ENCODE assay signal across 9 cellular contexts in the genomic region with DNA sequence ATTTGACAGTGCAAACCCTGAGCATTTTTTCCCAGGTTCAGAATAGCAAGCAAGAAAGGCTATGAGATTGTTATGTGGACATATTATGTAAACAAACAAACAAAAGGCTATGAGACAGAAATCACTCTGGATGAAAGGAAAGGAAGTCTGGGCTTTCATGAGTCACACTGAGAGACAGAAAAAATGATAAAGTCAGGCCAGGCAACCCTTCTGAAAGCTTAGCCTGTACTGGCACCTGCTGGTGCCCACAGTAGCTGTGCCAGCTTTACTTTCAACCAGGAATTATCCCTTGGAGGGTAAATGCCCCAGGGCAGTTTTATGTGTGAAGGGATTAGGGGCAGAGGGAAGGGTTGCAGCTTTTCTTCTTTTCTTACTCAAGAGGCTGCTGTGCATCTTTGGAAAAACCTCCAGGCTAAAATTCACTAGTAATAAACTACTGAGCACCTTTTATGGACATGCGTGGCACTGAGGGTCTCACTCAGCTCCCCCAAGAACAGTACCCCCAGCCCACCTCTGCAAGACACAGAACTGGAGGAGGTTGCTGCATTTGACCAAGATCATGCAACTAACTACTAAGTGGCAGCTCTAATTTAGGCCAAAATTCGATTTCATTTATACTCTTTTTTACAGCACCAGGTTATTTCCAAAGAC. TPM values are rescaled to one million over a fixed set of nuclear protein-coding genes. Genes with fewer than 3 reads are reported as not detected.
DNase-seq lines count a peak whose midpoint lies in the region; ATAC-seq, FAIRE-seq and TF ChIP-seq lines count a peak whose summit lies in the region.
"Had no signal": no experiment of that assay in that cellular context is flagged by ENCODE, and none has a peak within 500 bp of the region (broad histone marks: within the 10 kb centered on the region; RNA-seq: fewer than 3 reads in every experiment).

No MANE protein-coding gene starts in this region.

- H3K27ac Mint-ChIP-seq in progenitor cell of endocrine pancreas = no peak overlapping the region
- H3K27ac Mint-ChIP-seq: activated naive CD8-positive, alpha-beta T cell treated with anti-CD3 and anti-CD28 coated beads, Interleukin-2, amount 10 ng/mL, durations not matched to agents 7 days and 5 days had no signal

- no peak overlapping the region for H3K4me3 Mint-ChIP-seq in progenitor cell of endocrine pancreas (ENCODE audit: low read depth)
- H3K4me3 Mint-ChIP-seq: activated naive CD8-positive, alpha-beta T cell treated with anti-CD3 and anti-CD28 coated beads, Interleukin-2, amount 10 ng/mL, durations not matched to agents 7 days and 5 days had no signal

- H3K4me1 Mint-ChIP-seq in progenitor cell of endocrine pancreas (ENCODE audit: low read depth) = no peaks in the 10 kb centered on the region
- H3K4me1 Mint-ChIP-seq: activated naive CD8-positive, alpha-beta T cell treated with anti-CD3 and anti-CD28 coated beads, Interleukin-2, amount 10 ng/mL, durations not matched to agents 7 days and 5 days had no signal

- FAIRE-seq in urothelium cell line (lab: Jason Lieb, UNC) = no peak

- intact Hi-C loops in head of caudate nucleus (cut with DNase I) = no loop called here

- no peaks in the 10 kb centered on the region for H3K9me3 Mint-ChIP-seq in progenitor cell of endocrine pancreas (ENCODE audit: low read depth)
- H3K9me3 Mint-ChIP-seq: activated naive CD8-positive, alpha-beta T cell treated with anti-CD3 and anti-CD28 coated beads, Interleukin-2, amount 10 ng/mL, durations not matched to agents 7 days and 5 days had no signal

- DNase-seq in AG08396 (ENCODE audit: low spot score) = peak; percentile 28
- DNase-seq in HK-2 (ENCODE audit: unreplicated experiment) = peak; percentile 6
- DNase-seq in RPMI7951 (ENCODE audit: low read depth) = peak; percentile 68
- peak in 35 of 42 donors; percentile 5 to 74 (median 41) for DNase-seq in head of caudate nucleus
- peak; percentile 68 for DNase-seq in urothelium cell line (ENCODE audit: low spot score)
- DNase-seq in progenitor cell of endocrine pancreas (ENCODE audit: low spot score, unreplicated experiment) = no peak
- no peak for DNase-seq in GOT3 (lab: John Stamatoyannopoulos, UW)
- DNase-seq: activated naive CD8-positive, alpha-beta T cell treated with anti-CD3 and anti-CD28 coated beads, Interleukin-2, amount 10 ng/mL, durations not matched to agents 7 days and 5 days had no signal

- no peak for TF ChIP-seq CTCF in progenitor cell of endocrine pancreas (IDR thresholded peaks at IDR 0.05; ENCODE audit: unreplicated experiment)

- H3K27me3 Mint-ChIP-seq in progenitor cell of endocrine pancreas = peaks cover 10% of the 10 kb centered on the region

- ATAC-seq in HG03521 (IDR thresholded peaks at IDR 0.05; ENCODE audit: unreplicated experiment) = no peak

- H3K36me3 Mint-ChIP-seq in progenitor cell of endocrine pancreas (ENCODE audit: insufficient read depth) = no peaks in the 10 kb centered on the region
- H3K36me3 Mint-ChIP-seq: activated naive CD8-positive, alpha-beta T cell treated with anti-CD3 and anti-CD28 coated beads, Interleukin-2, amount 10 ng/mL, durations not matched to agents 7 days and 5 days had no signal

RNA-seq across cellular contexts. Expression of a gene that starts 41.7 kb away (rescaled TPM):
- not detected in 2 replicates for total RNA-seq in RPMI7951 (2014; rRNA removed; shearing (Covaris generic))
- 0.16 and 0.19 TPM in 2 replicates for total RNA-seq in progenitor cell of endocrine pancreas
- total RNA-seq: activated naive CD8-positive, alpha-beta T cell treated with anti-CD3 and anti-CD28 coated beads, Interleukin-2, amount 10 ng/mL, durations not matched to agents 7 days and 5 days had no signal

RNA-seq across cellular contexts. Expression of a gene that starts 48.0 kb away (rescaled TPM):
- total RNA-seq in RPMI7951 (2014; rRNA removed; shearing (Covaris generic)) = not detected in 2 replicates
- not detected in 2 replicates for total RNA-seq in progenitor cell of endocrine pancreas
- total RNA-seq: activated naive CD8-positive, alpha-beta T cell treated with anti-CD3 and anti-CD28 coated beads, Interleukin-2, amount 10 ng/mL, durations not matched to agents 7 days and 5 days had no signal

Comparison
In these comparisons a context has a peak if more than half of its experiments do, and no peak if none do; other contexts are left out.
1. DNase-seq: peak in AG08396 (single experiment), HK-2 (single experiment), RPMI7951 (single experiment), head of caudate nucleus (35 of 42) and urothelium cell line (single experiment); none in progenitor cell of endocrine pancreas (single experiment) and GOT3 (single experiment).